In genomic region chr2:177332992-177333388, GRCh38 we compare ENCODE assay signal across 1 cellular context.
TF ChIP-seq lines count a peak whose summit lies in the region.

No MANE protein-coding gene starts in this region.

TF ChIP-seq in IMR-90, 13 proteins besides CTCF, POLR2A, EP300 and RAD21 (continued from another document):
- TF ChIP-seq USF2 (IDR thresholded peaks at IDR 0.05; ENCODE audit: low read depth, low read length), result no peak
- no peak for TF ChIP-seq MXI1 (IDR thresholded peaks at IDR 0.05; ENCODE audit: borderline replicate concordance, low read depth, low read length)
- no peak for TF ChIP-seq CHD1 (IDR thresholded peaks at IDR 0.05; ENCODE audit: low read depth, low read length)
- no peak for TF ChIP-seq MAZ (IDR thresholded peaks at IDR 0.05; ENCODE audit: borderline replicate concordance, low read depth, low read length)
- TF ChIP-seq SMC3 (IDR thresholded peaks at IDR 0.05; ENCODE audit: low read depth, low read length), result no peak
- TF ChIP-seq ELK1 (IDR thresholded peaks at IDR 0.05; ENCODE audit: borderline replicate concordance, low read depth, low read length), result no peak
- TF ChIP-seq NFE2L2 (IDR thresholded peaks at IDR 0.05; ENCODE audit: low read depth, low read length), result no peak
- no peak for TF ChIP-seq CEBPB (IDR thresholded peaks at IDR 0.05; ENCODE audit: low read depth, low read length)
- no peak for TF ChIP-seq BHLHE40 (IDR thresholded peaks at IDR 0.05; ENCODE audit: low read depth, low read length)
